ENCODE assay signal across 8 cellular contexts in genomic region chr12:49824886-49825285, GRCh38. TPM values are rescaled to one million over a fixed set of nuclear protein-coding genes. Genes with fewer than 3 reads are reported as not detected.
DNase-seq lines count a peak whose midpoint lies in the region; ATAC-seq, FAIRE-seq and TF ChIP-seq lines count a peak whose summit lies in the region.

No MANE protein-coding gene starts in this region.

- no TSS peak for BruUV-seq in GM12878 (replicated peaks; lab: Mats Ljungman, UMichigan)

- H3K79me2 ChIP-seq in Loucy (ENCODE audit: insufficient read depth, low read length) (peaks cover 71% of the 10 kb centered on the region), GM12878 (ENCODE audit: control insufficient read depth, insufficient read depth, low read length) (peaks cover 25% of the 10 kb centered on the region)

- POLR2A ChIA-PET in GM12878 (lab: Charles Lee) = interaction anchor here (0.5 to 1.7 kb wide), 3 partner anchors 13 to 84 kb away, joined by 3 to 5 read pairs (median 5); no protein-coding TSS in a partner anchor

- FAIRE-seq in GM12878 (lab: Jason Lieb, UNC) = no peak

- TF ChIP-seq POLR2A in GM12878 (IDR thresholded peaks at IDR 0.05; ENCODE audit: low read depth, low read length) = no peak

- CTCF ChIA-PET in GM12878 (lab: Yijun Ruan, JAX) = interaction anchor here (0.5 to 2.7 kb wide), 3 partner anchors 14 to 355 kb away, joined by 3 to 7 read pairs (median 3); no protein-coding TSS in a partner anchor

- no peak for DNase-seq in GM12878 (ENCODE audit: low read depth, low spot score)
- peak in 1 of 2 donors; percentile 54 for DNase-seq in left lung
- peak; percentile 22 for DNase-seq in superior temporal gyrus (ENCODE audit: extremely low spot score)
- DNase-seq in H4 (ENCODE audit: low spot score) = no peak
- DNase-seq in NCI-H748 treated with DMSO at 0.1 percent for 48 hours (lab: John Stamatoyannopoulos, UW) = no peak

- no peak for TF ChIP-seq EP300 in GM12878 (IDR thresholded peaks at IDR 0.05; ENCODE audit: borderline replicate concordance in 1 of 2, control insufficient read depth in 1 of 2, low read depth in 2 of 2, low read length in 2 of 2)

- SMC1A ChIA-PET in GM12878 (lab: Charles Lee; ENCODE audit: uncharacterized antibody, unreplicated experiment) = no interaction called here

- no peak overlapping the region for H3K9ac ChIP-seq in Loucy (ENCODE audit: low read depth, low read length, poor library complexity, severe bottlenecking)
- H3K9ac ChIP-seq in GM12878 (ENCODE audit: control insufficient read depth, insufficient read depth, low read length) = no peak overlapping the region

- no peaks in the 10 kb centered on the region for H3K36me3 ChIP-seq in Loucy (ENCODE audit: insufficient read depth, low read length)
- no peaks in the 10 kb centered on the region; a peak in 1 of 4 replicates for H3K36me3 ChIP-seq in GM12878 (ENCODE audit: control insufficient read depth in 2 of 2, insufficient read depth in 2 of 2, low read length in 1 of 2)
- peaks cover 0 to 8% of the 10 kb centered on the region in 2 donors for H3K36me3 ChIP-seq in left lung

- H3K27ac ChIP-seq in GM12878 (ENCODE audit: control insufficient read depth, insufficient read depth) = no peak overlapping the region; the same call in 1 of the 2 replicates
- peak overlapping the region; percentile 66 to 88 for H3K27ac ChIP-seq in left lung

- H3K9me2 ChIP-seq in Loucy (replicated peaks; ENCODE audit: low read depth, low read length) = no peaks in the 10 kb centered on the region

- in situ Hi-C loops in GM12878 (cut with MboI) = no loop called here

- no peak for TF ChIP-seq RAD21 in GM12878 (IDR thresholded peaks at IDR 0.05; ENCODE audit: insufficient read depth, low read depth, low read length)

- RAD21 ChIA-PET in GM12878 (lab: Charles Lee; ENCODE audit: unreplicated experiment) = no interaction called here

- no peak overlapping the region for H2AFZ ChIP-seq in Loucy (ENCODE audit: low read length)
- no peak overlapping the region for H2AFZ ChIP-seq in GM12878 (ENCODE audit: control insufficient read depth, low read depth, low read length)

- ATAC-seq in GM12878 = no peak
- peak; percentile 16 for ATAC-seq in left lung
- no peak for ATAC-seq in HG03108 (IDR thresholded peaks at IDR 0.05; ENCODE audit: unreplicated experiment)
- ATAC-seq in HG03095 (IDR thresholded peaks at IDR 0.05; ENCODE audit: unreplicated experiment) = no peak

- no peaks in the 10 kb centered on the region for H3F3A ChIP-seq in Loucy (ENCODE audit: low read depth)

- no peaks in the 10 kb centered on the region for H3K9me3 ChIP-seq in Loucy (ENCODE audit: insufficient read depth, low read depth, low read length)
- H3K9me3 ChIP-seq in GM12878 (replicated peaks; ENCODE audit: control insufficient read depth, insufficient read depth, low read length) = no peaks in the 10 kb centered on the region
- H3K9me3 ChIP-seq in left lung = no peaks in the 10 kb centered on the region

- H3K4me2 ChIP-seq in Loucy (ENCODE audit: low read depth, low read length, poor library complexity, severe bottlenecking) (peak overlapping the region; percentile 87), GM12878 (ENCODE audit: control insufficient read depth, insufficient read depth) (peak overlapping the region; percentile 66)

- H3K4me1 ChIP-seq in Loucy (ENCODE audit: insufficient read depth, low read length, poor library complexity, severe bottlenecking) = peaks cover 51% of the 10 kb centered on the region
- H3K4me1 ChIP-seq in GM12878 (ENCODE audit: control insufficient read depth, insufficient read depth, low read length) = peaks cover 41% of the 10 kb centered on the region
- H3K4me1 ChIP-seq in left lung = peaks cover 37 to 83% of the 10 kb centered on the region in 2 donors

- H4K20me1 ChIP-seq in Loucy (ENCODE audit: insufficient read depth, low read length, poor library complexity, severe bottlenecking) (peaks cover 23% of the 10 kb centered on the region), GM12878 (ENCODE audit: control insufficient read depth, insufficient read depth) (0 out of 2 replicates have a peak, but pooled peaks cover 3% of the 10 kb centered on the region)

- 63% methylated on average over 4 of the region's 4 CpGs for WGBS in GM12878 (ENCODE audit: insufficient coverage, insufficient replicate concordance, low lambda C conversion rate, missing lambda C conversion rate)

- no peaks in the 10 kb centered on the region for H3K27me3 ChIP-seq in Loucy (ENCODE audit: insufficient read depth, low read length, poor library complexity, severe bottlenecking)
- H3K27me3 ChIP-seq in GM12878 (replicated peaks in 1 of 2; ENCODE audit: control insufficient read depth in 2 of 2, insufficient read depth in 2 of 2, low read length in 1 of 2) = no peaks in the 10 kb centered on the region
- H3K27me3 ChIP-seq in left lung = no peaks in the 10 kb centered on the region

- H3K4me3 ChIP-seq in Loucy (ENCODE audit: low read length, poor library complexity, severe bottlenecking) = no peak overlapping the region
- H3K4me3 ChIP-seq in GM12878 = no peak overlapping the region
- H3K4me3 ChIP-seq in left lung = peak overlapping the region in 1 of 2 donors; percentile 26

- no peak for TF ChIP-seq CTCF in Loucy (conservative IDR thresholded peaks at IDR 0.05; ENCODE audit: low read length)
- no peak for TF ChIP-seq CTCF in GM12878 (IDR thresholded peaks at IDR 0.05 in 2 of 3, conservative IDR thresholded peaks at IDR 0.05 in 1 of 3; ENCODE audit: control insufficient read depth in 2 of 3, extremely low read depth in 1 of 3, insufficient read depth in 1 of 3, low read depth in 3 of 3, low read length in 3 of 3)
- no peak for TF ChIP-seq CTCF in left lung (IDR thresholded peaks at IDR 0.05)

- intact Hi-C loops in GM12878 (cut with micrococcal nuclease; ENCODE audit: unreplicated experiment) = no loop called here
- intact Hi-C loops in left lung (cut with DNase I) = no loop called here

RNA-seq across cellular contexts. Expression of gene NCKAP5L, which starts 3.3 kb away (rescaled TPM):
- total RNA-seq in GM12878 (2013; cell fraction: nucleolus; rRNA removed) = 37.5 and 39.4 TPM in 2 replicates
- total RNA-seq in GM12878 (2014; rRNA removed) (8.2 TPM in 2 replicates), GM12878 (2014; rRNA removed; fragmentation: Illumina TruSeq; extraction: Trizol) (4.3 and 4.4 TPM in 2 replicates), GM12878 (2021) (14.8 and 15.8 TPM in 2 replicates), left lung (10 to 100 TPM; 28.2 to 29.9 TPM)
- 1.6 TPM for polyA plus RNA-seq in GM12878 (2011; ENCODE audit: low read depth)
- polyA plus RNA-seq in GM12878 (2011; rRNA removed) (2.1 and 3.1 TPM in 2 replicates), GM12878 (2014; fragmentation: Illumina TruSeq; extraction: Trizol) (1.1 and 3.4 TPM in 2 replicates), GM12878 (2014; fragmentation: Nextera tagmentation; extraction: Ambion mirVana) (under 1 TPM; 0.03 to 0.16 TPM), GM12878 (2014; rRNA removed) (8.1 and 10.7 TPM in 2 replicates), GM12878 (2016; fragmentation: Nextera tagmentation; extraction: Ambion mirVana) (1 to 10 TPM; 4.4 to 5.5 TPM)
- 3.0 and 4.2 TPM in 2 replicates for polyA plus RNA-seq in GM12878 (2011; cell fraction: cytosol; rRNA removed)
- polyA plus RNA-seq in GM12878 (2011; cell fraction: nucleus; rRNA removed) = 17.3 and 21.6 TPM in 2 replicates
- 5.6 and 6.3 TPM in 2 replicates for polyA plus RNA-seq in GM12878 (2012)
- polyA minus RNA-seq in GM12878 (2011; rRNA and poly(A)+ RNA removed) = 7.7 and 11.0 TPM in 2 replicates
- polyA minus RNA-seq in GM12878 (2011; cell fraction: cytosol; rRNA and poly(A)+ RNA removed) = 4.1 and 5.1 TPM in 2 replicates
- 8.6 and 13.6 TPM in 2 replicates for polyA minus RNA-seq in GM12878 (2011; cell fraction: nucleus; rRNA and poly(A)+ RNA removed)
- 4.9 and 8.9 TPM in 2 replicates for total RNA-seq in H4 (2014; rRNA removed; shearing (Covaris generic))

RNA-seq across cellular contexts. Expression of gene BCDIN3D, which starts 18.0 kb away (rescaled TPM):
- 7.3 and 8.3 TPM in 2 replicates for total RNA-seq in GM12878 (2013; cell fraction: nucleolus; rRNA removed)
- total RNA-seq in GM12878 (2014; rRNA removed) = 5.8 and 6.0 TPM in 2 replicates
- 6.2 and 6.4 TPM in 2 replicates for total RNA-seq in GM12878 (2014; rRNA removed; fragmentation: Illumina TruSeq; extraction: Trizol)
- 5.6 and 7.1 TPM in 2 replicates for total RNA-seq in GM12878 (2021)
- 2.5 TPM for polyA plus RNA-seq in GM12878 (2011; ENCODE audit: low read depth)
- polyA plus RNA-seq in GM12878 (2011; rRNA removed) = 3.7 and 4.1 TPM in 2 replicates
- 3.5 and 4.0 TPM in 2 replicates for polyA plus RNA-seq in GM12878 (2011; cell fraction: cytosol; rRNA removed)
- 2.6 and 2.9 TPM in 2 replicates for polyA plus RNA-seq in GM12878 (2011; cell fraction: nucleus; rRNA removed)
- 3.0 and 4.6 TPM in 2 replicates for polyA plus RNA-seq in GM12878 (2012)
- 6.7 and 7.8 TPM in 2 replicates for polyA plus RNA-seq in GM12878 (2014; fragmentation: Illumina TruSeq; extraction: Trizol)
- polyA plus RNA-seq in GM12878 (2014; fragmentation: Nextera tagmentation; extraction: Ambion mirVana) = 1 to 10 TPM; 5.5 to 6.3 TPM
- polyA plus RNA-seq in GM12878 (2014; rRNA removed) = 4.7 and 7.2 TPM in 2 replicates
- polyA plus RNA-seq in GM12878 (2016; fragmentation: Nextera tagmentation; extraction: Ambion mirVana) = 1 to 10 TPM; 6.5 to 6.8 TPM
- polyA minus RNA-seq in GM12878 (2011; rRNA and poly(A)+ RNA removed) = 5.0 and 8.6 TPM in 2 replicates
- 1.8 and 1.9 TPM in 2 replicates for polyA minus RNA-seq in GM12878 (2011; cell fraction: cytosol; rRNA and poly(A)+ RNA removed)
- 3.1 and 6.7 TPM in 2 replicates for polyA minus RNA-seq in GM12878 (2011; cell fraction: nucleus; rRNA and poly(A)+ RNA removed)
- total RNA-seq in left lung = 1 to 10 TPM; 4.3 to 5.6 TPM
- total RNA-seq in H4 (2014; rRNA removed; shearing (Covaris generic)) = 4.9 and 6.4 TPM in 2 replicates
